Comparison of ENCODE assay signal across 1 cellular context in the genomic region with DNA sequence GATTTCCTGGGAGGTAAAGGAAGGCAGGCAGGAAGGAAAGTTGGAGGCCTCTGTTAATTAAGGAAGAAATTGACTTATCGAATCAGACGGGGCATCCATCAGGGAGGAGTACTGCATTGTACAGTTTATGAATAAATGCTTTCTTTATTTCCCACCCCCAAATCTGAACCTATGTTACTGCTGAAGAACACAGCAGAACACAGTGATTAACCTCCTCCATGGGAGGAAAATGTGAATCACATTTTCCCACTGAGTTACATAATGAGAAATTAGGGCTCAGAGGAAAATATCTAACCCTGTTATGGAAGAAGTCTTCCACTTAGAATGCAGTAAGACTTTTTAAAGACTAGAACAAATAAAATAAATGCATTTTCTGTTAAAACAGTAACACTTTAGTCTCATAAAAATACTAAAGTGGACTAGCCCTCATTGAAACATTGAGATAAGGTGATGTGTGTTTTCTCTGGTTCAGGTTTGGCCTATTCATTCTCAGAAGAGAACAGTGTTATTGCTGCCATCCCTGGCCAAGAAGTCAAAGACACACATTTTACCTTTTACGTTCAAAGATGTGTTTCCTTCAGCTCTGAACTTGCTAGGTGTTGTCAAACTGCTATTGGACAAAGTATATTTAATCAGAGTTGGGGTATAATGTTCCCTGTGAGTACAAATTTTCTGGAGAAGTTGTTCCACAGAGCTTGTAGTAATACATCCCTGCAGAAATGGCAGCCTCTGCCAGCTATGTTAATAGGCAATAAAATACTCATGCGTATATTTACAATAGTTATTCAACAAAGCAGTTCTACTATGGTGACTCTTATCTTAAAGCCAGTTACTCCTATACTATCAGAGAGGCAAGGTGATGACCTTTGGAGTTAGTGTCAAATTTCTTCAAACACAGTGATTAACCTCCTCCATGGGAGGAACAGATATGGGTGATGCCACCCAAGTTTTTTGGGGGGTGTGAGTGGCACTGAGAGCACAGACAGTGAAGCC.
TF ChIP-seq lines count a peak whose summit lies in the region.

No MANE protein-coding gene starts in this region.

TF ChIP-seq in HepG2, 621 proteins besides CTCF, POLR2A, EP300 and RAD21 (continued from another document):
- TF ChIP-seq, protein P1, sequence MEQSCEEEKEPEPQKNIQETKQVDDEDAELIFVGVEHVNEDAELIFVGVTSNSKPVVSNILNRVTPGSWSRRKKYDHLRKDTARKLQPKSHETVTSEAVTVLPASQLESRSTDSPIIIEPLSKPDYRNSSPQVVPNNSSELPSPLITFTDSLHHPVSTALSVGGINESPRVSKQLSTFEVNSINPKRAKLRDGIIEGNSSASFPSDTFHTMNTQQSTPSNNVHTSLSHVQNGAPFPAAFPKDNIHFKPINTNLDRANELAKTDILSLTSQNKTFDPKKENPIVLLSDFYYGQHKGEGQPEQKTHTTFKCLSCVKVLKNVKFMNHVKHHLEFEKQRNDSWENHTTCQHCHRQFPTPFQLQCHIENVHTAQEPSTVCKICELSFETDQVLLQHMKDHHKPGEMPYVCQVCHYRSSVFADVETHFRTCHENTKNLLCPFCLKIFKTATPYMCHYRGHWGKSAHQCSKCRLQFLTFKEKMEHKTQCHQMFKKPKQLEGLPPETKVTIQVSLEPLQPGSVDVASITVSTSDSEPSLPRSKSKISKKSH (CRISPR knock-in tag; IDR thresholded peaks at IDR 0.05; ENCODE audit: borderline replicate concordance): no peak
- TF ChIP-seq PCBP1 (IDR thresholded peaks at IDR 0.05; ENCODE audit: borderline replicate concordance, low read depth, low read length) (no peak), PBX2 (CRISPR knock-in tag; IDR thresholded peaks at IDR 0.05) (no peak), ZNF7 (CRISPR knock-in tag; IDR thresholded peaks at IDR 0.05) (no peak), ZBTB46 (CRISPR knock-in tag; IDR thresholded peaks at IDR 0.05; ENCODE audit: borderline replicate concordance) (no peak), ZNF549 (CRISPR knock-in tag; IDR thresholded peaks at IDR 0.05) (no peak), CEBPG (CRISPR knock-in tag; IDR thresholded peaks at IDR 0.05) (no peak)
- TF ChIP-seq, protein P2, sequence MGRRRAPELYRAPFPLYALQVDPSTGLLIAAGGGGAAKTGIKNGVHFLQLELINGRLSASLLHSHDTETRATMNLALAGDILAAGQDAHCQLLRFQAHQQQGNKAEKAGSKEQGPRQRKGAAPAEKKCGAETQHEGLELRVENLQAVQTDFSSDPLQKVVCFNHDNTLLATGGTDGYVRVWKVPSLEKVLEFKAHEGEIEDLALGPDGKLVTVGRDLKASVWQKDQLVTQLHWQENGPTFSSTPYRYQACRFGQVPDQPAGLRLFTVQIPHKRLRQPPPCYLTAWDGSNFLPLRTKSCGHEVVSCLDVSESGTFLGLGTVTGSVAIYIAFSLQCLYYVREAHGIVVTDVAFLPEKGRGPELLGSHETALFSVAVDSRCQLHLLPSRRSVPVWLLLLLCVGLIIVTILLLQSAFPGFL (CRISPR knock-in tag; IDR thresholded peaks at IDR 0.05): no peak
- TF ChIP-seq, protein P3, sequence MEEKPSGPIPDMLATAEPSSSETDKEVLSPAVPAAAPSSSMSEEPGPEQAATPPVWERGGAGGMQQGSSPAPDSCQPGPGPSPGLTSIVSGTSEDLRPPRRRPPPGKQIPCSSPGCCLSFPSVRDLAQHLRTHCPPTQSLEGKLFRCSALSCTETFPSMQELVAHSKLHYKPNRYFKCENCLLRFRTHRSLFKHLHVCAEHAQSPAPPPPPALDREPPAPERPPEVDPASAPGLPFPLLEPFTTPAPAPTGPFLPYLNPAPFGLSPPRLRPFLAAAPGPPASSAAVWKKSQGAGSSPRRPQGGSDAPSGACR (CRISPR knock-in tag; IDR thresholded peaks at IDR 0.05): no peak
